In the genomic region with DNA sequence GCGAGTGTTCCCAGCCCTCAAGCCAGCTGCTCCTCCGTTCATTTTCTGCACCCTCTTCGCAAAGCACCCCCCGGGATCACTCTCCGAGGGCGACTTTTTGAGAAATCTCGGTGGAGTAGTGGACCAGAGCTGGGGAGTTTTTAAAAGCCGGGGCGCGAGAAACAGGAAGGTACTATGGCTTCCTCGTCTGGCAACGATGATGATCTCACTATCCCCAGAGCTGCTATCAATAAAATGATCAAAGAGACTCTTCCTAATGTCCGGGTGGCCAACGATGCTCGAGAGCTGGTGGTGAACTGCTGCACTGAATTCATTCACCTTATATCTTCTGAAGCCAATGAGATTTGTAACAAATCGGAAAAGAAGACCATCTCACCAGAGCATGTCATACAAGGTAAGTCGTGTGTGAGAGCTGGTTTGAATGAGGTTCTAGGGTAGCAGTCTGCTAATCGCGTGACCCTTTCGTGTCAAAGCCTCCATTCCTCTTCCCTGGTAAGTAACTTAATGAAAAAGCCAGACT, we compare ENCODE assay signal across 1 cellular context.
TF ChIP-seq lines count a peak whose summit lies in the region.

No MANE protein-coding gene starts in this region.

TF ChIP-seq in IMR-90, 13 proteins besides CTCF, POLR2A, EP300 and RAD21 (continued from another document):
- TF ChIP-seq CHD1 (IDR thresholded peaks at IDR 0.05; ENCODE audit: low read depth, low read length) = no peak
TF ChIP-seq in IMR-90: peak in this region for 1.
